In the genomic region with DNA sequence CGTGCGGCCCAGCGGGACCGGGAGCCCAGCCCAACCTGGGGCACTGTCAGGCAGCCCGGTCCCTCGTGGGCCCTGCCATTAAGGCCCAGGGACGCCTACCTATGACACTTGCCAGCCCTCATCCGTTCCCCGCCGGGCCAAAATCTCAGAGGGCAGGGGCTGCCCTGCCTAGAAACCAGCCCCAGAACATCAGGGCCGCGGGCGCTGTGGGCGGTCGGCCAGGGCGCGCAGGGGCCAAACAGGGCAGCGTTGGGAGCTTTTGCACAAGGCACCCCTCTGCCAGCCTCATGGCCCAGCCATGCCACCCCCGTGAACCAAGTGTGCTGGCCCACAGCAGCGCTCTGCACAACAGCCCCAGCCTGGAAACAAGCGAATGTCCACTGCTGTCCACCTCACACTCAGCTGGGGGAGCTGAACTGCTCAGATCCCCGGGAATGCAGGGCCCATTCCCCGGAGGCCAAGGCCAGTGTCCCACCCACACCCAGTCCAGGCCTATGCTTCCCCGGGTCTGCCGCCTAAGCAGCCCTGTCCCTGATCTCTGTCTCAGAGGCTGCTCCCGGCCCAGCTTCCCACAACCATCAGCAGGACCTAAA, we compare ENCODE assay signal across 15 cellular contexts. TPM values are rescaled to one million over a fixed set of nuclear protein-coding genes. Genes with fewer than 3 reads are reported as not detected.
DNase-seq lines count a peak whose midpoint lies in the region; ATAC-seq and TF ChIP-seq lines count a peak whose summit lies in the region.
"Had no signal": no experiment of that assay in that cellular context is flagged by ENCODE, and none has a peak within 500 bp of the region (broad histone marks: within the 10 kb centered on the region; RNA-seq: fewer than 3 reads in every experiment).

No MANE protein-coding gene starts in this region.

- H3K4me3 ChIP-seq in WERI-Rb-1 (ENCODE audit: low read depth, low read length), result peak overlapping the region; percentile 44

- no peak for DNase-seq in natural killer cell treated with Interleukin-12 subunit alpha and Interleukin-12 subunit beta and Interleukin-15 and Interleukin-18, amount 100 ng/mL, for 72 hours (ENCODE audit: low spot score)
- DNase-seq in natural killer cell (no peak), WERI-Rb-1 (no peak), islet precursor cell (peak; percentile 49), type B pancreatic cell (ENCODE audit: extremely low spot score, unreplicated experiment) (peak; percentile 66), GM20000 (ENCODE audit: low spot score) (no peak), midbrain (lab: John Stamatoyannopoulos, UW) (no peak), retina (no peak)
- DNase-seq: GF-D8 had no signal

- no peaks in the 10 kb centered on the region for H3K36me3 ChIP-seq in WERI-Rb-1
- H3K36me3 ChIP-seq: BE2C, colonic mucosa had no signal

- no peaks in the 10 kb centered on the region for H3K9me3 Mint-ChIP-seq in natural killer cell treated with Interleukin-12 subunit alpha and Interleukin-12 subunit beta and Interleukin-15 and Interleukin-18, amount 100 ng/mL, for 72 hours
- H3K9me3 Mint-ChIP-seq in natural killer cell (no peaks in the 10 kb centered on the region), type B pancreatic cell (no peaks in the 10 kb centered on the region)
- H3K9me3 Mint-ChIP-seq: activated CD8-positive, alpha-beta T cell treated with anti-CD3 and anti-CD28 coated beads for 36 hours; activated naive CD8-positive, alpha-beta T cell treated with anti-CD3 and anti-CD28 coated beads for 36 hours; neural crest cell had no signal

- H3K4me1 Mint-ChIP-seq in natural killer cell treated with Interleukin-12 subunit alpha and Interleukin-12 subunit beta and Interleukin-15 and Interleukin-18, amount 100 ng/mL, for 72 hours (ENCODE audit: low read depth in 2 of 2), result peaks cover 25 to 39% of the 10 kb centered on the region in 2 donors
- peaks cover 24% of the 10 kb centered on the region in 2 donors for H3K4me1 Mint-ChIP-seq in natural killer cell
- H3K4me1 Mint-ChIP-seq in type B pancreatic cell (ENCODE audit: unreplicated experiment), result peaks cover 21% of the 10 kb centered on the region

- no peaks in the 10 kb centered on the region for H3K27me3 ChIP-seq in WERI-Rb-1 (ENCODE audit: insufficient read depth, low read depth, severe bottlenecking)
- H3K27me3 ChIP-seq: BE2C, colonic mucosa had no signal

- ATAC-seq in natural killer cell treated with Interleukin-12 subunit alpha and Interleukin-12 subunit beta and Interleukin-15 and Interleukin-18, amount 100 ng/mL, for 72 hours, result no peak
- no peak for ATAC-seq in natural killer cell

- no peaks in the 10 kb centered on the region for H3K36me3 Mint-ChIP-seq in natural killer cell treated with Interleukin-12 subunit alpha and Interleukin-12 subunit beta and Interleukin-15 and Interleukin-18, amount 100 ng/mL, for 72 hours
- H3K36me3 Mint-ChIP-seq in natural killer cell, result no peaks in the 10 kb centered on the region
- no peaks in the 10 kb centered on the region for H3K36me3 Mint-ChIP-seq in type B pancreatic cell
- H3K36me3 Mint-ChIP-seq: activated naive CD8-positive, alpha-beta T cell treated with anti-CD3 and anti-CD28 coated beads for 36 hours had no signal

- H3K27ac ChIP-seq in WERI-Rb-1, result no peak overlapping the region
- H3K27ac ChIP-seq: colonic mucosa, HL-60 had no signal

- H3K27me3 Mint-ChIP-seq in natural killer cell treated with Interleukin-12 subunit alpha and Interleukin-12 subunit beta and Interleukin-15 and Interleukin-18, amount 100 ng/mL, for 72 hours, result peaks cover 16 to 22% of the 10 kb centered on the region in 2 donors
- peaks cover 13 to 21% of the 10 kb centered on the region in 2 donors for H3K27me3 Mint-ChIP-seq in natural killer cell (ENCODE audit: low read depth in 2 of 2)
- peaks cover 23% of the 10 kb centered on the region for H3K27me3 Mint-ChIP-seq in type B pancreatic cell

- TF ChIP-seq CTCF in natural killer cell (IDR thresholded peaks at IDR 0.05), result no peak
- TF ChIP-seq CTCF in WERI-Rb-1 (IDR thresholded peaks at IDR 0.05; ENCODE audit: low read depth, low read length), result no peak
- no peak for TF ChIP-seq CTCF in type B pancreatic cell (conservative IDR thresholded peaks at IDR 0.05)
- TF ChIP-seq CTCF in GM20000 (IDR thresholded peaks at IDR 0.05; ENCODE audit: extremely low read depth, missing control alignments), result no peak

- peak overlapping the region in 1 of 2 donors; percentile 12 for H3K27ac Mint-ChIP-seq in natural killer cell treated with Interleukin-12 subunit alpha and Interleukin-12 subunit beta and Interleukin-15 and Interleukin-18, amount 100 ng/mL, for 72 hours
- H3K27ac Mint-ChIP-seq in natural killer cell (peak overlapping the region in 1 of 2 donors; percentile 22), type B pancreatic cell (no peak overlapping the region)
- H3K27ac Mint-ChIP-seq: activated CD8-positive, alpha-beta T cell treated with anti-CD3 and anti-CD28 coated beads for 36 hours; activated naive CD8-positive, alpha-beta T cell treated with anti-CD3 and anti-CD28 coated beads for 36 hours had no signal

- peak overlapping the region; percentile 34 for H3K4me3 Mint-ChIP-seq in natural killer cell treated with Interleukin-12 subunit alpha and Interleukin-12 subunit beta and Interleukin-15 and Interleukin-18, amount 100 ng/mL, for 72 hours
- H3K4me3 Mint-ChIP-seq in natural killer cell, result no peak overlapping the region
- H3K4me3 Mint-ChIP-seq in type B pancreatic cell, result no peak overlapping the region

- intact Hi-C loops in natural killer cell (cut with micrococcal nuclease), result loop anchor here (1.0 to 10.0 kb wide), 5 partner anchors 22 to 484 kb away; a partner anchor contains a TSS

- H3K9me3 ChIP-seq in WERI-Rb-1 (ENCODE audit: severe bottlenecking), result no peaks in the 10 kb centered on the region
- H3K9me3 ChIP-seq: BE2C, colonic mucosa had no signal

RNA-seq across cellular contexts. Expression of a gene that starts 3.5 kb away (rescaled TPM):
- total RNA-seq in natural killer cell treated with Interleukin-12 subunit alpha and Interleukin-12 subunit beta and Interleukin-15 and Interleukin-18, amount 100 ng/mL, for 72 hours, result under 1 TPM in 1 of 2 donors, not detected in 1; 0.64 TPM
- total RNA-seq in natural killer cell, result not detected
- 1.1 and 2.5 TPM in 2 replicates for total RNA-seq in type B pancreatic cell (ENCODE audit: low replicate concordance)

RNA-seq across cellular contexts. Expression of a gene that starts 27.9 kb away (rescaled TPM):
- total RNA-seq in natural killer cell treated with Interleukin-12 subunit alpha and Interleukin-12 subunit beta and Interleukin-15 and Interleukin-18, amount 100 ng/mL, for 72 hours, result 100 to 1,000 TPM in 1 of 2 donors, 10 to 100 TPM in 1; 81.4 to 115 TPM
- total RNA-seq in natural killer cell (100 to 1,000 TPM in 2 of 3 donors, 10 to 100 TPM in 1; 90.9 to 117 (median 114) TPM), type B pancreatic cell (ENCODE audit: low replicate concordance) (5.1 and 11.9 TPM in 2 replicates)

Comparison
In these comparisons a context has a peak if more than half of its experiments do, and no peak if none do; other contexts are left out.
1. DNase-seq: peak in islet precursor cell (single experiment) and type B pancreatic cell (single experiment); none in natural killer cell treated with Interleukin-12 subunit alpha and Interleukin-12 subunit beta and Interleukin-15 and Interleukin-18, amount 100 ng/mL, for 72 hours (single experiment), natural killer cell (single experiment), WERI-Rb-1 (single experiment), GM20000 (single experiment), midbrain (single experiment) and retina (single experiment).